ENCODE assay signal across 1 cellular context in the genomic region with DNA sequence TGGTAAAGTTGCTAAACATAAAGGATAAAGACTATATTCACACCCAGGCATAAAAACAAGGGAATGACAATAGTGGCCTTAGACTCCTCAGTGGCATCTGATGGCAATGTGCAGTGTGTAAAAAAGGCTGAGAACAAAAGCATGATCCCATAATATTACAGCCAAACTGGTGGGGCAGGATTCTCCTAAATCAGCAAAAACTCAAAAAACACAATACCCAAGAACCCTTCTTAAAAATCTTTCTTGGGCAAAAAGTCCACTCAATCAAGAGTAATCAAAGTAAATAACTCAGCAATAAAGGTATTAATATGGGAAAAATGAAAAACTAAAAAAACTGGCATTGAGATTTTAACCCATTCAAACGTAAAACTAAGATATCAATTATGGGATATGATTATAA.
TF ChIP-seq lines count a peak whose summit lies in the region.

No MANE protein-coding gene starts in this region.

TF ChIP-seq in SK-N-SH treated with all-trans-retinoic acid at 6 μM for 48 hours, 23 proteins besides CTCF, POLR2A, EP300 and RAD21 (continued from another document):
- TF ChIP-seq, protein P1, sequence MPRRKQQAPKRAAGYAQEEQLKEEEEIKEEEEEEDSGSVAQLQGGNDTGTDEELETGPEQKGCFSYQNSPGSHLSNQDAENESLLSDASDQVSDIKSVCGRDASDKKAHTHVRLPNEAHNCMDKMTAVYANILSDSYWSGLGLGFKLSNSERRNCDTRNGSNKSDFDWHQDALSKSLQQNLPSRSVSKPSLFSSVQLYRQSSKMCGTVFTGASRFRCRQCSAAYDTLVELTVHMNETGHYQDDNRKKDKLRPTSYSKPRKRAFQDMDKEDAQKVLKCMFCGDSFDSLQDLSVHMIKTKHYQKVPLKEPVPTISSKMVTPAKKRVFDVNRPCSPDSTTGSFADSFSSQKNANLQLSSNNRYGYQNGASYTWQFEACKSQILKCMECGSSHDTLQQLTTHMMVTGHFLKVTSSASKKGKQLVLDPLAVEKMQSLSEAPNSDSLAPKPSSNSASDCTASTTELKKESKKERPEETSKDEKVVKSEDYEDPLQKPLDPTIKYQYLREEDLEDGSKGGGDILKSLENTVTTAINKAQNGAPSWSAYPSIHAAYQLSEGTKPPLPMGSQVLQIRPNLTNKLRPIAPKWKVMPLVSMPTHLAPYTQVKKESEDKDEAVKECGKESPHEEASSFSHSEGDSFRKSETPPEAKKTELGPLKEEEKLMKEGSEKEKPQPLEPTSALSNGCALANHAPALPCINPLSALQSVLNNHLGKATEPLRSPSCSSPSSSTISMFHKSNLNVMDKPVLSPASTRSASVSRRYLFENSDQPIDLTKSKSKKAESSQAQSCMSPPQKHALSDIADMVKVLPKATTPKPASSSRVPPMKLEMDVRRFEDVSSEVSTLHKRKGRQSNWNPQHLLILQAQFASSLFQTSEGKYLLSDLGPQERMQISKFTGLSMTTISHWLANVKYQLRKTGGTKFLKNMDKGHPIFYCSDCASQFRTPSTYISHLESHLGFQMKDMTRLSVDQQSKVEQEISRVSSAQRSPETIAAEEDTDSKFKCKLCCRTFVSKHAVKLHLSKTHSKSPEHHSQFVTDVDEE (CRISPR knock-in tag; IDR thresholded peaks at IDR 0.05), result no peak
- TF ChIP-seq ZNF70 (CRISPR knock-in tag; IDR thresholded peaks at IDR 0.05), result no peak
- TF ChIP-seq, protein P2, sequence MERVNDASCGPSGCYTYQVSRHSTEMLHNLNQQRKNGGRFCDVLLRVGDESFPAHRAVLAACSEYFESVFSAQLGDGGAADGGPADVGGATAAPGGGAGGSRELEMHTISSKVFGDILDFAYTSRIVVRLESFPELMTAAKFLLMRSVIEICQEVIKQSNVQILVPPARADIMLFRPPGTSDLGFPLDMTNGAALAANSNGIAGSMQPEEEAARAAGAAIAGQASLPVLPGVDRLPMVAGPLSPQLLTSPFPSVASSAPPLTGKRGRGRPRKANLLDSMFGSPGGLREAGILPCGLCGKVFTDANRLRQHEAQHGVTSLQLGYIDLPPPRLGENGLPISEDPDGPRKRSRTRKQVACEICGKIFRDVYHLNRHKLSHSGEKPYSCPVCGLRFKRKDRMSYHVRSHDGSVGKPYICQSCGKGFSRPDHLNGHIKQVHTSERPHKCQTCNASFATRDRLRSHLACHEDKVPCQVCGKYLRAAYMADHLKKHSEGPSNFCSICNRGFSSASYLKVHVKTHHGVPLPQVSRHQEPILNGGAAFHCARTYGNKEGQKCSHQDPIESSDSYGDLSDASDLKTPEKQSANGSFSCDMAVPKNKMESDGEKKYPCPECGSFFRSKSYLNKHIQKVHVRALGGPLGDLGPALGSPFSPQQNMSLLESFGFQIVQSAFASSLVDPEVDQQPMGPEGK (CRISPR knock-in tag; IDR thresholded peaks at IDR 0.05; ENCODE audit: borderline replicate concordance), result no peak
- TF ChIP-seq, protein P3, sequence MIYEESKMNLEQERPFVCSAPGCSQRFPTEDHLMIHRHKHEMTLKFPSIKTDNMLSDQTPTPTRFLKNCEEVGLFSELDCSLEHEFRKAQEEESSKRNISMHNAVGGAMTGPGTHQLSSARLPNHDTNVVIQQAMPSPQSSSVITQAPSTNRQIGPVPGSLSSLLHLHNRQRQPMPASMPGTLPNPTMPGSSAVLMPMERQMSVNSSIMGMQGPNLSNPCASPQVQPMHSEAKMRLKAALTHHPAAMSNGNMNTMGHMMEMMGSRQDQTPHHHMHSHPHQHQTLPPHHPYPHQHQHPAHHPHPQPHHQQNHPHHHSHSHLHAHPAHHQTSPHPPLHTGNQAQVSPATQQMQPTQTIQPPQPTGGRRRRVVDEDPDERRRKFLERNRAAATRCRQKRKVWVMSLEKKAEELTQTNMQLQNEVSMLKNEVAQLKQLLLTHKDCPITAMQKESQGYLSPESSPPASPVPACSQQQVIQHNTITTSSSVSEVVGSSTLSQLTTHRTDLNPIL (CRISPR knock-in tag; IDR thresholded peaks at IDR 0.05; ENCODE audit: low read depth), result no peak
- TF ChIP-seq TCF4 (CRISPR knock-in tag; IDR thresholded peaks at IDR 0.05; ENCODE audit: borderline replicate concordance), result no peak
- TF ChIP-seq ZNF8 (CRISPR knock-in tag; IDR thresholded peaks at IDR 0.05), result no peak
- no peak for TF ChIP-seq ZC3H10 (CRISPR knock-in tag; IDR thresholded peaks at IDR 0.05)
- no peak for TF ChIP-seq GLIS3 (CRISPR knock-in tag; IDR thresholded peaks at IDR 0.05)
